Comparison of ENCODE assay signal across 8 cellular contexts in the genomic region with DNA sequence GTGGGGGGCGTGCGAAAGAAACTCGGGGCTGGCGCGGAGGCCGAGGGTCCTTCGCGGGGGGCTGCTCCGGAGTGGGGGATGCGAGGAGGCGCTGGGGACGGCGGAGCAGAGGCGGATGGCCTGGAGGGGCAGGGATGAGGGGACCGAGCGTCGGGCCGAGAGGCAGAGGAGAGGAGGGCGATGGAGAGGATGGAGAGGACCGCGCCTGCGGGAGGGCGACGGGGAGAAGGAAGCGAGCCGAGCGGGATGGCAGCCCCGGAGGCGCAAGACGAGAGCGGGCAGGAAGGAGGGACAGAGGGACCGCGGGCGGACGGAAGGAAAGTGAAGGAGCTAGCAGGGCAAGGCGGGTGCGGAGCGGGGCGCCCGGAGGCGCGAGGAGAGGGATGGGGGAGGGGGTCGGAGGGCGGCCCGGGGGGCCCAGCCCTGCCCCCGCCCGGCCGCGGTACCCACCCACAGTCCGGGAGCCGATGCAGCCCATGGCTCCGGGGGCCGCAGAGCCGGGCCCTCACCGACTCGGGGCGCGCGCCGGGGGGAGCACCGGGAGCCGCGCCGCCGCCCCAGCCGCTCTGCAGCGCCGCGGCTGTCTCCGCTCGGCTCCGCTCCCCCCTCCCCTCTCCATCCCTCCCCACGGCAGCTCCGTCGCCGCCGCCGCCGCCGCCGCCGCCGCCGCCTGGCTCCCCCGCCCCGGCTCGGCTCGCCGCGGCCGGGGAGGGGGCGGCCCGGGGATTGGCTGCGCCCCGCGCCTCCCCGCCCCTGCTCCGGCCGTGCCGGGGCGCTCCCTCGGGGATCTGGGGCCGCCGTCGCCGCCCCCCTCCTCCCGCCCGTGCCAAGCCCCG. TPM values are rescaled to one million over a fixed set of nuclear protein-coding genes. Genes with fewer than 3 reads are reported as not detected.
DNase-seq lines count a peak whose midpoint lies in the region; ATAC-seq and TF ChIP-seq lines count a peak whose summit lies in the region.

A gene (minus strand): TSS at position 588 of the 836 bp plus-strand sequence. CDS start 110 bp downstream, at position 478.

- no peaks in the 10 kb centered on the region for H3K9me3 ChIP-seq in BE2C
- H3K9me3 ChIP-seq in T-helper 17 cell (ENCODE audit: control insufficient read depth, low read length, poor library complexity, severe bottlenecking) = no peaks in the 10 kb centered on the region
- H3K9me3 ChIP-seq in mesodermal cell (ENCODE audit: control insufficient read depth, low read length) = no peaks in the 10 kb centered on the region
- H3K9me3 ChIP-seq in transverse colon = no peaks in the 10 kb centered on the region

- H3K4me3 ChIP-seq in BE2C (ENCODE audit: low read depth, low read length) (peak within 1 kb of the TSS; percentile 19; the same call in 1 of the 2 replicates), mesodermal cell (ENCODE audit: extremely low read depth, insufficient read depth, low read length, poor library complexity, severe bottlenecking) (peak within 1 kb of the TSS; percentile 62), transverse colon (peak within 1 kb of the TSS; percentile 34 to 83 (median 61))

- TF ChIP-seq POLR2A in transverse colon (IDR thresholded peaks at IDR 0.05) = no peak

- in situ Hi-C loops in transverse colon (cut with MboI; ENCODE audit: low pct_ligation_motif_present in 1 of 4, low pct_unique_long_range_greater_than_20kb in 1 of 4, low sequenced_read_pairs in 3 of 4) = no loop called here

- intact Hi-C loops in transverse colon (cut with DNase I; ENCODE audit: low total_unique reads) = no loop called here

- no peak for TF ChIP-seq EP300 in transverse colon (IDR thresholded peaks at IDR 0.05; ENCODE audit: low read depth)

- peaks cover 3% of the 10 kb centered on the region for H3K36me3 Mint-ChIP-seq in T-helper 17 cell (ENCODE audit: low read depth)

- 1% methylated on average over 35 to 71 of the region's 109 CpGs for WGBS in mesodermal cell (ENCODE audit: insufficient coverage in 2 of 2), 2 experiments
- 0% methylated on average over 12 to 37 of the region's 109 CpGs for WGBS in transverse colon (ENCODE audit: low coverage in 1 of 2), 2 donors

- H3K27ac ChIP-seq in mesodermal cell (ENCODE audit: low read depth, low read length, severe bottlenecking) (no peak within 1 kb of the TSS), transverse colon (peak within 1 kb of the TSS in 1 of 4 donors; percentile 28)

- H3K27me3 Mint-ChIP-seq in T-helper 17 cell = peaks cover 33% of the 10 kb centered on the region

- H3K4me1 Mint-ChIP-seq in T-helper 17 cell = peaks cover 19% of the 10 kb centered on the region

- peak within 1 kb of the TSS; percentile 92 for H3K4me3 Mint-ChIP-seq in T-helper 17 cell

- H3K27me3 ChIP-seq in BE2C (peaks cover 85% of the 10 kb centered on the region), transverse colon (peaks cover 45% of the 10 kb centered on the region)

- peak within 1 kb of the TSS; percentile 14 for H3K27ac Mint-ChIP-seq in T-helper 17 cell

- no peak for TF ChIP-seq CTCF in BE2C (IDR thresholded peaks at IDR 0.05; ENCODE audit: low read depth, low read length)
- TF ChIP-seq CTCF in transverse colon (IDR thresholded peaks at IDR 0.05) = no peak

- ATAC-seq in GM21381 (IDR thresholded peaks at IDR 0.05; ENCODE audit: unreplicated experiment) = peak; percentile 47
- peak; percentile 85 for ATAC-seq in T-helper 17 cell
- no peak for ATAC-seq in GM21528 (IDR thresholded peaks at IDR 0.05; ENCODE audit: low FRiP score, unreplicated experiment)
- ATAC-seq in HG03108 (IDR thresholded peaks at IDR 0.05; ENCODE audit: unreplicated experiment) = no peak

- no peaks in the 10 kb centered on the region for H3K36me3 ChIP-seq in BE2C
- H3K36me3 ChIP-seq in mesodermal cell (ENCODE audit: control insufficient read depth, insufficient read depth, low read length) = no peaks in the 10 kb centered on the region
- no peaks in the 10 kb centered on the region for H3K36me3 ChIP-seq in transverse colon

- DNase-seq in BE2C = no peak
- peak in 2 of 3 donors; percentile 43 to 53 for DNase-seq in T-helper 17 cell
- DNase-seq in ecto neural progenitor cell (ENCODE audit: low spot score) = peak; percentile 62
- no peak for DNase-seq in transverse colon

- H3K4me1 ChIP-seq in BE2C (no peaks in the 10 kb centered on the region), mesodermal cell (ENCODE audit: control insufficient read depth, insufficient read depth, low read length, poor library complexity, severe bottlenecking) (peaks cover 4% of the 10 kb centered on the region), transverse colon (peaks cover 0 to 18% (median 16%) of the 10 kb centered on the region in 4 donors)

RNA-seq across cellular contexts. Expression of the gene that starts here (rescaled TPM):
- polyA plus RNA-seq in BE2C (2012; ENCODE audit: insufficient read depth, insufficient read length, low read depth) = not detected
- under 1 TPM; 0.23 to 0.42 TPM for total RNA-seq in T-helper 17 cell
- 7.7 TPM for polyA plus RNA-seq in mesodermal cell (2013, experiment 1 of 2)
- 6.6 TPM for polyA plus RNA-seq in mesodermal cell (2013, experiment 2 of 2)
- 10 to 100 TPM in 1 of 4 donors, 1 to 10 TPM in 3; 2.2 to 33.4 (median 4.7) TPM for total RNA-seq in transverse colon

Comparison
In these comparisons a context has a peak if more than half of its experiments do, and no peak if none do; other contexts are left out.
1. Peak in DNase-seq and ATAC-seq in T-helper 17 cell; RNA of the gene not detected or under 1 TPM.